ENCODE assay signal across 28 cellular contexts in genomic region chr11:1407668-1408067, GRCh38. TPM values are rescaled to one million over a fixed set of nuclear protein-coding genes. Genes with fewer than 3 reads are reported as not detected.
"Had no signal": no experiment of that assay in that cellular context is flagged by ENCODE, and none has a peak within 500 bp of the region (broad histone marks: within the 10 kb centered on the region; RNA-seq: fewer than 3 reads in every experiment).

No MANE protein-coding gene starts in this region.

- H3K79me2 ChIP-seq: hepatocyte had no signal

- H3K9me3 Mint-ChIP-seq: naive thymus-derived CD8-positive, alpha-beta T cell; nephron; neural crest cell; stimulated activated naive B cell treated with anti-CD40 and anti-IgM and Interleukin-4, amounts not matched to agents 10 μg/mL and 1 μg/mL and 100 μg/mL, for 72 hours had no signal

- DNase-seq: heart right ventricle; kidney glomerular epithelial cell; left colon; left lung; lower lobe of right lung; mammary epithelial cell; mesenchymal stem cell; naive thymus-derived CD8-positive, alpha-beta T cell; occipital lobe; stimulated activated CD4-positive, alpha-beta T cell treated with anti-CD3 and anti-CD28 coated beads, Interleukin-12 subunit alpha, Interleukin-12 subunit beta, amount 100 ng/mL, for 4 hours; stimulated activated CD4-positive, alpha-beta T cell treated with anti-CD3 and anti-CD28 coated beads, Interleukin-15, amount 100 ng/mL, for 24 hours; stimulated activated CD4-positive, alpha-beta T cell treated with anti-CD3 and anti-CD28 coated beads, Interleukin-2, amount 100 ng/mL, for 24 hours; stimulated activated CD4-positive, alpha-beta T cell treated with anti-CD3 and anti-CD28 coated beads, Interleukin-4, amount 100 ng/mL, for 1 hour; stimulated activated naive B cell treated with anti-CD40 and anti-IgM and Interleukin-4, amounts not matched to agents 10 μg/mL and 1 μg/mL and 100 μg/mL, for 72 hours; stimulated activated naive CD8-positive, alpha-beta T cell treated with anti-CD3 and anti-CD28 coated beads, Interleukin-15, Interleukin-2, amounts not matched to agents 100 U/mL and 50 U/mL, for 24 hours; stomach; testis; thyroid gland; transverse colon; upper lobe of right lung had no signal

- H3K27me3 ChIP-seq: hepatocyte, neutrophil, right atrium auricular region, testis, thyroid gland had no signal

- H3K9me3 ChIP-seq: heart right ventricle, left lung, lower lobe of right lung, neutrophil, right atrium auricular region, stomach, testis, thyroid gland, transverse colon, upper lobe of right lung had no signal

- H3K27me3 Mint-ChIP-seq: progenitor cell of endocrine pancreas had no signal

- H3K36me3 ChIP-seq: heart right ventricle, left lung, lower lobe of right lung, neutrophil, right atrium auricular region, stomach, thyroid gland, transverse colon, upper lobe of right lung had no signal

- H2AFZ ChIP-seq: hepatocyte had no signal

- H3K4me1 ChIP-seq: heart right ventricle, left lung, lower lobe of right lung, right atrium auricular region, stomach, testis, thyroid gland, transverse colon, upper lobe of right lung had no signal

- H3K27ac ChIP-seq: heart right ventricle, hepatocyte, left lung, lower lobe of right lung, neutrophil, right atrium auricular region, skin epidermis, stomach, testis, thyroid gland, transverse colon, upper lobe of right lung had no signal

- H3K36me3 Mint-ChIP-seq: naive thymus-derived CD8-positive, alpha-beta T cell; stimulated activated naive B cell treated with anti-CD40 and anti-IgM and Interleukin-4, amounts not matched to agents 10 μg/mL and 1 μg/mL and 100 μg/mL, for 72 hours had no signal

- H3K4me2 ChIP-seq: hepatocyte had no signal

- H3K27ac Mint-ChIP-seq: nephron; stimulated activated naive B cell treated with anti-CD40 and anti-IgM and Interleukin-4, amounts not matched to agents 10 μg/mL and 1 μg/mL and 100 μg/mL, for 72 hours had no signal

- H3K4me1 Mint-ChIP-seq: stimulated activated naive B cell treated with anti-CD40 and anti-IgM and Interleukin-4, amounts not matched to agents 10 μg/mL and 1 μg/mL and 100 μg/mL, for 72 hours had no signal

- H3K4me3 ChIP-seq: heart right ventricle, hepatocyte, left lung, lower lobe of right lung, right atrium auricular region, skin epidermis, stomach, testis, thyroid gland, transverse colon, upper lobe of right lung had no signal

- H3K4me3 Mint-ChIP-seq: naive thymus-derived CD8-positive, alpha-beta T cell; nephron; neural crest cell; stimulated activated naive B cell treated with anti-CD40 and anti-IgM and Interleukin-4, amounts not matched to agents 10 μg/mL and 1 μg/mL and 100 μg/mL, for 72 hours had no signal

RNA-seq across cellular contexts. Expression of gene BRSK2, which starts 17.9 kb away (rescaled TPM):
- polyA plus RNA-seq: liver; naive thymus-derived CD8-positive, alpha-beta T cell had no signal
